12 cellular contexts compared by ENCODE assay signal in genomic region chr4:137664055-137664405, GRCh38.
A peak's percentile ranks its signal among the peaks of the same experiment; 100 is the strongest.
DNase-seq lines count a peak whose midpoint lies in the region; ATAC-seq and TF ChIP-seq lines count a peak whose summit lies in the region.
"Had no signal": no experiment of that assay in that cellular context is flagged by ENCODE, and none has a peak within 500 bp of the region (broad histone marks: within the 10 kb centered on the region; RNA-seq: fewer than 3 reads in every experiment).

No MANE protein-coding gene starts in this region.

- TF ChIP-seq CTCF in transverse colon (IDR thresholded peaks at IDR 0.05) = no peak

- H3K4me1 ChIP-seq in transverse colon = peaks cover 0 to 24% (median 5%) of the 10 kb centered on the region in 4 donors

- no peaks in the 10 kb centered on the region for H3K36me3 ChIP-seq in transverse colon

- H3K27me3 Mint-ChIP-seq in activated CD8-positive, alpha-beta memory T cell treated with anti-CD3 and anti-CD28 coated beads, Interleukin-2, amount 10 ng/mL, durations not matched to agents 7 days and 5 days = no peaks in the 10 kb centered on the region

- DNase-seq in NCI-H510A treated with DMSO at 0.1 percent for 48 hours (lab: John Stamatoyannopoulos, UW) (peak; percentile 25), NCI-H510A (lab: John Stamatoyannopoulos, UW) (no peak), amniotic stem cell (lab: John Stamatoyannopoulos, UW) (peak; percentile 58), iris pigment epithelial cell (ENCODE audit: low read depth) (peak; percentile 77), transverse colon (no peak)
- DNase-seq in activated CD8-positive, alpha-beta memory T cell treated with anti-CD3 and anti-CD28 coated beads, Interleukin-2, amount 10 ng/mL, durations not matched to agents 7 days and 5 days = no peak
- DNase-seq: AML-193, NCI-H2107 had no signal

- in situ Hi-C loops in transverse colon (cut with MboI; ENCODE audit: low pct_ligation_motif_present in 1 of 4, low pct_unique_long_range_greater_than_20kb in 1 of 4, low sequenced_read_pairs in 3 of 4) = no loop called here

- H3K36me3 Mint-ChIP-seq in activated CD8-positive, alpha-beta memory T cell treated with anti-CD3 and anti-CD28 coated beads, Interleukin-2, amount 10 ng/mL, durations not matched to agents 7 days and 5 days = no peaks in the 10 kb centered on the region

- H3K4me3 ChIP-seq in transverse colon = no peak overlapping the region
- H3K4me3 ChIP-seq: GM12878 had no signal

- WGBS in transverse colon (ENCODE audit: low coverage in 1 of 2), 2 donors = 0% methylated on average over 1 of the region's 1 CpG

- H3K27ac Mint-ChIP-seq in activated CD8-positive, alpha-beta memory T cell treated with anti-CD3 and anti-CD28 coated beads, Interleukin-2, amount 10 ng/mL, durations not matched to agents 7 days and 5 days = no peak overlapping the region
- H3K27ac Mint-ChIP-seq: T-helper 1 cell treated with Interleukin-12 subunit alpha and Interleukin-12 subunit beta and Interleukin-4 antibody, amounts not matched to agents 30 μg/mL and 1 μg/mL, for 36 hours had no signal

- TF ChIP-seq EP300 in transverse colon (IDR thresholded peaks at IDR 0.05; ENCODE audit: low read depth) = no peak

- TF ChIP-seq POLR2A in transverse colon (IDR thresholded peaks at IDR 0.05) = no peak

- CTCF ChIA-PET in activated CD8-positive, alpha-beta memory T cell treated with anti-CD3 and anti-CD28 coated beads, Interleukin-2, amount 10 ng/mL, durations not matched to agents 7 days and 5 days (lab: Charles Lee) = interaction anchor here (0.7 kb wide), 1 partner anchor 17 kb away, joined by 3 read pairs; no protein-coding TSS in a partner anchor

- intact Hi-C loops in transverse colon (cut with DNase I; ENCODE audit: low total_unique reads) = loop anchor here (5.0 kb wide), 1 partner anchor 132 kb away; the partner anchor contains the start of gene PCDH18

- peak overlapping the region; percentile 60 to 77 (median 70) for H3K27ac ChIP-seq in transverse colon

- H3K4me3 Mint-ChIP-seq in activated CD8-positive, alpha-beta memory T cell treated with anti-CD3 and anti-CD28 coated beads, Interleukin-2, amount 10 ng/mL, durations not matched to agents 7 days and 5 days = no peak overlapping the region
- H3K4me3 Mint-ChIP-seq: T-helper 1 cell treated with Interleukin-12 subunit alpha and Interleukin-12 subunit beta and Interleukin-4 antibody, amounts not matched to agents 30 μg/mL and 1 μg/mL, for 36 hours had no signal

- H3K27me3 ChIP-seq in transverse colon = no peaks in the 10 kb centered on the region

- ATAC-seq in GM18870 (IDR thresholded peaks at IDR 0.05; ENCODE audit: unreplicated experiment) (no peak), HG02938 (IDR thresholded peaks at IDR 0.05; ENCODE audit: unreplicated experiment) (no peak)
- no peak for ATAC-seq in activated CD8-positive, alpha-beta memory T cell treated with anti-CD3 and anti-CD28 coated beads, Interleukin-2, amount 10 ng/mL, durations not matched to agents 7 days and 5 days
- ATAC-seq: GM12878 had no signal

- no peaks in the 10 kb centered on the region for H3K4me1 Mint-ChIP-seq in activated CD8-positive, alpha-beta memory T cell treated with anti-CD3 and anti-CD28 coated beads, Interleukin-2, amount 10 ng/mL, durations not matched to agents 7 days and 5 days

- no peaks in the 10 kb centered on the region for H3K9me3 Mint-ChIP-seq in activated CD8-positive, alpha-beta memory T cell treated with anti-CD3 and anti-CD28 coated beads, Interleukin-2, amount 10 ng/mL, durations not matched to agents 7 days and 5 days (ENCODE audit: low read depth)
- H3K9me3 Mint-ChIP-seq: T-helper 1 cell treated with Interleukin-12 subunit alpha and Interleukin-12 subunit beta and Interleukin-4 antibody, amounts not matched to agents 30 μg/mL and 1 μg/mL, for 36 hours had no signal

- no peaks in the 10 kb centered on the region for H3K9me3 ChIP-seq in transverse colon

Comparison
In these comparisons a context has a peak if more than half of its experiments do, and no peak if none do; other contexts are left out.
1. DNase-seq: peak in NCI-H510A treated with DMSO at 0.1 percent for 48 hours (single experiment), amniotic stem cell (single experiment) and iris pigment epithelial cell (single experiment); none in NCI-H510A (single experiment), transverse colon (single experiment) and activated CD8-positive, alpha-beta memory T cell treated with anti-CD3 and anti-CD28 coated beads, Interleukin-2, amount 10 ng/mL, durations not matched to agents 7 days and 5 days (single experiment).